In the genomic region with DNA sequence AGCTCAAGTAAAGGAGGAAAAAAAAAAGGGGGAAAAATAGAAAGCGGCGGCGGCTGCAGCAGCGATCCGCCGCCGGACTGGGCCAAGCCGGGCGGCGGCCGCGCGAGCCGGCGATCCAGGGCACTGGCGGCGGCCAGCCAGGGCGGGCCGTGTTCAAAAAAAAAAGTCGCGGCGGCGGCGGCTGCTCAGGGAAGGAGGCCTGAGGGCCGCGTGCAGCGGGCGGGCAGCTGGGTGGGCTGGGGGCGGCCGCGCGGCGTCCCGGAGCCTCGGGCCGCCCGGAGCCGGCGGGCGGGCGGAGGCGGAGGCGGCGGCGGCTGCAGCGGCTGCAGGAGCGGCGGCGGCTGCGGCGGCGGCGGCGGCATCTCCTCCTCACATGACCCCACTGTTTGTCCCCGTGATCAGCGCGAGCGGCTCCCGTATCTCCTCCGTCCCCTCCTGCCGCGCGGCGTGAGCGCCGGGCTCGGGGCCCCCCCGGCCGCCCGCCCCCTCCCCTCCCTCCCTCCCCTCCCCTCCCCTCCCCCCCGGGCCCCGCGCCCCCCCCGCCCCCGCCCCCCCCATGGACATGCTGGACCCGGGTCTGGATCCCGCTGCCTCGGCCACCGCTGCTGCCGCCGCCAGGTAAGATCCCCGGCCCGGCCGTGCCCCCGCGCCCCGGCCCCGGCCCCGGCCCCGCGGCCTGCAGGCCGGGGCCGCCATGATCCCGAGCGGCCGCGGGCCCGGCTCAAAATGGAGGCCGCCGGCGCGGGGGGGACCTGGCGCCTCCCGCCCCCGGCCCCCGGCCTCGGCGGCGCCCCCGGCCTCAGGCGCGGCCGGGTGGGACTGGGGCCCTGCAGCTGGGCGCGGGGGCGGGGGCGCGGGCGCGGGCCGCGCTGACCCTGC, we compare ENCODE assay signal across 8 cellular contexts. TPM values are rescaled to one million over a fixed set of nuclear protein-coding genes. Genes with fewer than 3 reads are reported as not detected.
A peak's percentile ranks its signal among the peaks of the same experiment; 100 is the strongest.
DNase-seq lines count a peak whose midpoint lies in the region; ATAC-seq and TF ChIP-seq lines count a peak whose summit lies in the region.

A gene with protein sequence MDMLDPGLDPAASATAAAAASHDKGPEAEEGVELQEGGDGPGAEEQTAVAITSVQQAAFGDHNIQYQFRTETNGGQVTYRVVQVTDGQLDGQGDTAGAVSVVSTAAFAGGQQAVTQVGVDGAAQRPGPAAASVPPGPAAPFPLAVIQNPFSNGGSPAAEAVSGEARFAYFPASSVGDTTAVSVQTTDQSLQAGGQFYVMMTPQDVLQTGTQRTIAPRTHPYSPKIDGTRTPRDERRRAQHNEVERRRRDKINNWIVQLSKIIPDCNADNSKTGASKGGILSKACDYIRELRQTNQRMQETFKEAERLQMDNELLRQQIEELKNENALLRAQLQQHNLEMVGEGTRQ (plus strand): TSS at position 417 of the 879 bp plus-strand sequence. CDS start 140 bp downstream, at position 557.

- no peaks in the 10 kb centered on the region for H3K27me3 ChIP-seq in dorsolateral prefrontal cortex
- no peaks in the 10 kb centered on the region for H3K27me3 ChIP-seq in left lung

- H3K9me3 ChIP-seq in left lung: no peaks in the 10 kb centered on the region

- intact Hi-C loops in dorsolateral prefrontal cortex (cut with DNase I): loop anchor here (1.0 to 10.0 kb wide), 6 partner anchors 41 to 296 kb away; partner anchors contain the start of genes FAM187B (in 1 of the 2) and HPN (in 1 of the 2)
- intact Hi-C loops in left lung (cut with DNase I): no loop called here

- DNase-seq in SKM-1 treated with dmso at 0.1 percent for 144 hours (lab: John Stamatoyannopoulos, UW; ENCODE audit: unreplicated experiment) (peak; percentile 36), SKM-1 (lab: John Stamatoyannopoulos, UW; ENCODE audit: unreplicated experiment) (no peak), NCI-H345 treated with DMSO at 0.1 percent for 48 hours (lab: John Stamatoyannopoulos, UW; ENCODE audit: unreplicated experiment) (peak; percentile 66), dorsolateral prefrontal cortex (peak; percentile 71 to 90 (median 80)), left lung (peak; percentile 83 to 93)
- DNase-seq in activated CD4-positive, alpha-beta T cell treated with anti-CD3 and anti-CD28 coated beads, Interleukin-2, amount 50 U/mL, for 1 hour: peak; percentile 62
- peak; percentile 42 to 62 for DNase-seq in stimulated activated CD4-positive, alpha-beta T cell treated with anti-CD3 and anti-CD28 coated beads, Interleukin-4, amount 100 ng/mL, for 4 hours

- H3K36me3 ChIP-seq in left lung: peaks cover 0 to 47% of the 10 kb centered on the region in 2 donors

- peak; percentile 14 for ATAC-seq in HG03097 (IDR thresholded peaks at IDR 0.05; ENCODE audit: low FRiP score, unreplicated experiment)
- peak; percentile 10 for ATAC-seq in left lung

- no peak for TF ChIP-seq CTCF in dorsolateral prefrontal cortex (IDR thresholded peaks at IDR 0.05 in 54 of 56, conservative IDR thresholded peaks at IDR 0.05 in 2 of 56; ENCODE audit: low read depth in 1 of 56, partially characterized antibody in 56 of 56)
- no peak for TF ChIP-seq CTCF in left lung (IDR thresholded peaks at IDR 0.05)

- H3K4me3 ChIP-seq in dorsolateral prefrontal cortex (peak within 1 kb of the TSS; percentile 53 to 96 (median 84)), left lung (peak within 1 kb of the TSS; percentile 59 to 80)

- peaks cover 15 to 69% of the 10 kb centered on the region in 2 donors for H3K4me1 ChIP-seq in left lung

- H3K27ac ChIP-seq in dorsolateral prefrontal cortex: peak within 1 kb of the TSS; percentile 77 to 99 (median 96)
- H3K27ac ChIP-seq in left lung: peak within 1 kb of the TSS; percentile 91 to 93

RNA-seq across cellular contexts. Expression of the gene that starts here (rescaled TPM):
- 100 to 1,000 TPM; 141 to 299 (median 188) TPM for total RNA-seq in dorsolateral prefrontal cortex
- total RNA-seq in left lung: 100 to 1,000 TPM; 123 to 148 TPM

Comparison
In these comparisons a context has a peak if more than half of its experiments do, and no peak if none do; other contexts are left out.
1. intact Hi-C loops: an anchor here in dorsolateral prefrontal cortex (1.0 to 10.0 kb wide); none called in left lung.